In genomic region chr17:15335446-15335845, GRCh38 we compare ENCODE assay signal across 2 cellular contexts.
A peak's percentile ranks its signal among the peaks of the same experiment; 100 is the strongest.
TF ChIP-seq lines count a peak whose summit lies in the region.

No MANE protein-coding gene starts in this region.

TF ChIP-seq in HEK293, 187 proteins besides CTCF, POLR2A, EP300 and RAD21:
- TF ChIP-seq SCRT2 (tag by site-specific recombination; IDR thresholded peaks at IDR 0.05): no peak
- TF ChIP-seq ZNF26 (tag by site-specific recombination; IDR thresholded peaks at IDR 0.05): peak; percentile 97
- TF ChIP-seq OSR2 (tag by site-specific recombination; IDR thresholded peaks at IDR 0.05): no peak
- TF ChIP-seq KLF7 (tag by site-specific recombination; IDR thresholded peaks at IDR 0.05; ENCODE audit: borderline replicate concordance): no peak
- TF ChIP-seq SETDB1 (IDR thresholded peaks at IDR 0.05; ENCODE audit: insufficient read length, low read length): peak; percentile 75

TF ChIP-seq in H1, 55 proteins besides CTCF, POLR2A, EP300 and RAD21:
- TF ChIP-seq ATF3 (IDR thresholded peaks at IDR 0.05; ENCODE audit: insufficient read depth, low read depth, low read length) (no peak), RNF2 (IDR thresholded peaks at IDR 0.05; ENCODE audit: borderline replicate concordance, low read depth, low read length, missing control alignments, poor library complexity, severe bottlenecking) (no peak), ZNF274 (IDR thresholded peaks at IDR 0.05; ENCODE audit: borderline replicate concordance, extremely low read depth, low read length) (no peak), SP1 (IDR thresholded peaks at IDR 0.05; ENCODE audit: low read depth, low read length) (no peak), MAX (IDR thresholded peaks at IDR 0.05) (no peak), TAF1 (IDR thresholded peaks at IDR 0.05; ENCODE audit: low read depth, low read length) (no peak), RXRA (IDR thresholded peaks at IDR 0.05; ENCODE audit: insufficient read depth, low read depth, low read length) (no peak)
